Comparison of ENCODE assay signal across 8 cellular contexts in genomic region chr4:158624889-158625478, GRCh38. TPM values are rescaled to one million over a fixed set of nuclear protein-coding genes. Genes with fewer than 3 reads are reported as not detected.
DNase-seq lines count a peak whose midpoint lies in the region; ATAC-seq and TF ChIP-seq lines count a peak whose summit lies in the region.

No MANE protein-coding gene starts in this region.

- no peaks in the 10 kb centered on the region for H3K9me3 ChIP-seq in thyroid gland

- H3K4me1 ChIP-seq in thyroid gland: no peaks in the 10 kb centered on the region

- H3K27ac ChIP-seq in thyroid gland: no peak overlapping the region

- no peaks in the 10 kb centered on the region for H3K36me3 ChIP-seq in thyroid gland

- WGBS in thyroid gland, 2 donors: 36 to 44% methylated on average over 3 of the region's 3 CpGs

- no peak overlapping the region for H3K4me3 ChIP-seq in thyroid gland (replicated peaks in 1 of 3)

- H3K27me3 ChIP-seq in thyroid gland: no peaks in the 10 kb centered on the region

- peak; percentile 93 for ATAC-seq in GM19328 (IDR thresholded peaks at IDR 0.05; ENCODE audit: unreplicated experiment)
- peak; percentile 88 for ATAC-seq in HG03139 (IDR thresholded peaks at IDR 0.05; ENCODE audit: unreplicated experiment)

- DNase-seq in COLO829 (ENCODE audit: low spot score) (peak; percentile 37), NCI-H345 (lab: John Stamatoyannopoulos, UW) (peak; percentile 53), astrocyte of the hippocampus (ENCODE audit: low read depth, low spot score) (peak; percentile 67), iPS-NIHi11 (ENCODE audit: low spot score) (peak; percentile 47), thyroid gland (no peak), NCI-H187 (lab: John Stamatoyannopoulos, UW) (no peak)

- intact Hi-C loops in thyroid gland (cut with DNase I): no loop called here

- peak in 5 of 6 experiments; percentile 36 to 65 (median 47) for TF ChIP-seq CTCF in thyroid gland (IDR thresholded peaks at IDR 0.05)

- no peak for TF ChIP-seq POLR2A in thyroid gland (IDR thresholded peaks at IDR 0.05)

RNA-seq across cellular contexts. Expression of gene C4orf46, which starts 46.7 kb away (rescaled TPM):
- total RNA-seq in thyroid gland: 10 to 100 TPM; 12.6 to 15.4 (median 13.2) TPM

RNA-seq across cellular contexts. Expression of gene ETFDH, which starts 47.1 kb away (rescaled TPM):
- 10 to 100 TPM; 32.6 to 64.0 (median 52.3) TPM for total RNA-seq in thyroid gland

Comparison
In these comparisons a context has a peak if more than half of its experiments do, and no peak if none do; other contexts are left out.
1. DNase-seq: peak in COLO829 (single experiment), NCI-H345 (single experiment), astrocyte of the hippocampus (single experiment) and iPS-NIHi11 (single experiment); none in thyroid gland (0 of 2) and NCI-H187 (0 of 2).